In the genomic region with DNA sequence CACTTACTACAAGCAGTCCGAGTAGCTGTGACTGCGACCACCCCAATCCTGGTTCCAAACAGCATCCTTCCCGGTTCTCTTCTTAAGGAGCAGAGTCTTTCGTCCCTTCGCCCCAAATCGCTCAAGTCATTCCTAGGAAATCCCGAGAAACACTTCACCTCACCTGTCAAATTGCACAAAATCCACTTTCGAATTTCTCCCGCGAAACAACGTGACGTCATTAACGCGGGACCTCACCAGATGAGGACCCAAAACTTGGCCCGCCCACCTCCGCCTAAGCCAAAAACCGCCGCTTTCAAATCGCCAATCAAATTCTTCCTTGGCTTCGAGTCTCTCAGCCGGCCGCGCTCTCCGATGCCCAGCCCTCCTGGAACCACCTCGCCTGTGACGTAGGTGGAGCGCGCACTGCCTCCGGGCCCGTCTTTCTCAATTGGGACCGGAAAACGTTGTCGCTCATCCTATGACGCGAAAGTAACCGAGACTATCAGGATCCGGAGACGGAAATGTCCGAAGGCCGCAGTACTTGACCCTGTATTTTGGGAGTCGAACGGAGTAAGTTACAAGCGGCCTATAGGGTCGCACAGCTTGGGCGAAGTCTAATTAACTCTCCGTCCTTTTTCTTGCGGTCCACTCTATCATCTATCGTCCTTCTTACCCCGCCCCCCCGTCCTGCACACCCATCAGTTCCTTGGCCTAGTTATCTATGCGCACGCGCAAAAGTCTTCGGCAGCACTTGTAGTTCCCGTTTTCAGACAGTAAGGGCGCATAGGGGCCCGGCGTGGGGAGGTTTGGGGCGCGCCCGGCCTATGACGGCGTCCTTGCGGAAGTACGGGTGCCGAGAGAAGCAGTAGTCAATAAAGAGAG, we compare ENCODE assay signal across 7 cellular contexts.
DNase-seq lines count a peak whose midpoint lies in the region; ATAC-seq, FAIRE-seq and TF ChIP-seq lines count a peak whose summit lies in the region.

A gene (plus strand): TSS at position 456 of the 864 bp plus-strand sequence. CDS start 7,527 bp downstream, outside the sequence.
A gene with protein sequence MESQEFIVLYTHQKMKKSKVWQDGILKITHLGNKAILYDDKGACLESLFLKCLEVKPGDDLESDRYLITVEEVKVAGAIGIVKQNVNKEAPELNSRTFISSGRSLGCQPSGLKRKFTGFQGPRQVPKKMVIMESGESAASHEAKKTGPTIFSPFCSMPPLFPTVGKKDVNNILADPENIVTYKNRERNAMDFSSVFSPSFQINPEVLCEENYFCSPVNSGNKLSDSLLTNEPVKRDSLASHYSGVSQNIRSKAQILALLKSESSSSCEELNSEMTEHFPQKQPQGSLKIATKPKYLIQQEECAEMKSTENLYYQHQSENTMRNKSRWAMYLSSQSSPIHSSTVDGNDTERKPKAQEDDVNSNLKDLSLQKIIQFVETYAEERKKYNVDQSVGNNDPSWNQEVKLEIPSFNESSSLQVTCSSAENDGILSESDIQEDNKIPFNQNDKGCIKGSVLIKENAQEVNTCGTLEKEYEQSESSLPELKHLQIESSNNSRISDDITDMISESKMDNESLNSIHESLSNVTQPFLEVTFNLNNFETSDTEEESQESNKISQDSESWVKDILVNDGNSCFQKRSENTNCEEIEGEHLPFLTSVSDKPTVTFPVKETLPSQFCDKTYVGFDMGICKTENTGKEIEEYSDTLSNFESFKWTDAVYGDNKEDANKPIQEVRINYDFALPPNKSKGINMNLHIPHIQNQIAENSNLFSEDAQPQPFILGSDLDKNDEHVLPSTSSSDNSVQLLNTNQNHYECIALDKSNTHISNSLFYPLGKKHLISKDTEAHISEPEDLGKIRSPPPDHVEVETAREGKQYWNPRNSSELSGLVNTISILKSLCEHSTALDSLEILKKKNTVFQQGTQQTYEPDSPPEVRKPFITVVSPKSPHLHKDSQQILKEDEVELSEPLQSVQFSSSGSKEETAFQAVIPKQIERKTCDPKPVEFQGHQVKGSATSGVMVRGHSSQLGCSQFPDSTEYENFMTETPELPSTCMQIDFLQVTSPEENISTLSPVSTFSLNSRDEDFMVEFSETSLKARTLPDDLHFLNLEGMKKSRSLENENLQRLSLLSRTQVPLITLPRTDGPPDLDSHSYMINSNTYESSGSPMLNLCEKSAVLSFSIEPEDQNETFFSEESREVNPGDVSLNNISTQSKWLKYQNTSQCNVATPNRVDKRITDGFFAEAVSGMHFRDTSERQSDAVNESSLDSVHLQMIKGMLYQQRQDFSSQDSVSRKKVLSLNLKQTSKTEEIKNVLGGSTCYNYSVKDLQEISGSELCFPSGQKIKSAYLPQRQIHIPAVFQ (N-terminal part only) (minus strand): TSS at position 222 of the 864 bp plus-strand sequence. CDS start 3,733 bp downstream, outside the sequence.

- FAIRE-seq in GM18507 (lab: Jason Lieb, UNC) = peak; percentile 100

- ATAC-seq in HG02981 (IDR thresholded peaks at IDR 0.05; ENCODE audit: unreplicated experiment) = peak; percentile 92

- peak; percentile 79 for DNase-seq in GM18507 (ENCODE audit: extremely low spot score, insufficient read length, low read depth)
- DNase-seq in NCI-H2029 treated with DMSO at 0.1 percent for 48 hours (lab: John Stamatoyannopoulos, UW) = peak; percentile 97
- peak; percentile 99 for DNase-seq in T1000 (lab: John Stamatoyannopoulos, UW)
- peak; percentile 100 for DNase-seq in astrocyte of the spinal cord (ENCODE audit: low read depth, low spot score)
- DNase-seq in hypothalamus (lab: John Stamatoyannopoulos, UW) = peak; percentile 74 to 100 (median 98)
- DNase-seq in retinal pigment epithelial cell (ENCODE audit: low read depth) = peak; percentile 97

- H3K4me3 ChIP-seq in astrocyte of the spinal cord (ENCODE audit: low read depth, low read length) = peak within 1 kb of the TSS; percentile 90
- H3K4me3 ChIP-seq in retinal pigment epithelial cell (ENCODE audit: low read length) = peak within 1 kb of the TSS; percentile 99

- peak; percentile 88 for TF ChIP-seq CTCF in astrocyte of the spinal cord (IDR thresholded peaks at IDR 0.05; ENCODE audit: low read depth, low read length)
- peak; percentile 87 for TF ChIP-seq CTCF in retinal pigment epithelial cell (conservative IDR thresholded peaks at IDR 0.05; ENCODE audit: low read depth, low read length)

- in situ Hi-C loops in astrocyte of the spinal cord (cut with HindIII; ENCODE audit: low sequenced_read_pairs) = no loop called here

Comparison
In these comparisons a context has a peak if more than half of its experiments do, and no peak if none do; other contexts are left out.
1. Peak in every context shown above with its lines: DNase-seq, ATAC-seq and H3K4me3 ChIP-seq.